ENCODE assay signal across 17 cellular contexts in the genomic region with DNA sequence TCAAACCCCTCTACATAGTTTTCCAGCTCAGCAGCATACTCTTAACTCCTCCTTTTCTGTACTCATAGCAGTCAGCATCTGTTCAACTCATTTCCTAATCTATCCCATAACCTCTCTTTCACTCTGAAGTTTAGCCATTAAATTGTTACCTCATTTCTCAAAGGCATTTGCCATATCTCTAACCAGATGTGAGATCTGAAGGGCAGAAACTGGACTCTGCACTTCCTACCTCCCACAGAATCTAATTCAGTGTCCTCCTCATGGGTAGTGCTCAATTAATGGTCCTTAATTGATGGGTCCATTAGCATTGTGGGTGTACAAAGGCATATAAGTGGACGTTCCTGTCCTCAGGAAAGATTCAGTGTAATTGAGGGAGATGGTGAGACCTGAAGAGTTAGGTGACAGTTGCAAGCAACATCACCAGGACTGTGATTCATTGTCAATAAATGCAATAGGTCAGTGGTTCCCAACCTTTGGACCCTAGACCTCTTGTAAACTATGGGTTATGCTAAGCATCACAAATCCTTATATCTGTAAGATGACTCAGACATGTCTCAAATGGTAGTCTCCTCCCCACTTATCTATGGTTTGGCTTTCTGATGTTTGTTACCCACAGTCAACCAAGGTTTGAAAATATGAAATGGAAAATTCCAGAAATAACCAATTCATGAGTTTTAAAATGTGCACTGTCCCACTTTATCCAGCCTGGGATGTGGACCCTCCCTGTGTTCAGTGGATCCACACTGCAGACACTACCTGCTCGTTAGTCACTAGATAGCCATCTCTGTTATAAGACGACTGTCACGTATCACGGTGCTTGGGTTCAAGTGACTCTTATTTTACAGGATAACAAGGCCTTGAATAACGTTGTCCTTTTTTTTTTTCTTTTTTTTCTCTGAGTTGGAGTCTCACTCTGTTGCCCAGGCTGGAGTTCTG. TPM values are rescaled to one million over a fixed set of nuclear protein-coding genes. Genes with fewer than 3 reads are reported as not detected.
DNase-seq lines count a peak whose midpoint lies in the region; ATAC-seq, FAIRE-seq and TF ChIP-seq lines count a peak whose summit lies in the region.
"Had no signal": no experiment of that assay in that cellular context is flagged by ENCODE, and none has a peak within 500 bp of the region (broad histone marks: within the 10 kb centered on the region; RNA-seq: fewer than 3 reads in every experiment).

No MANE protein-coding gene starts in this region.

- H3K9ac ChIP-seq in HUES48 (ENCODE audit: low read depth, low read length) (no peak overlapping the region), astrocyte (ENCODE audit: low read length) (peak overlapping the region; percentile 39), HepG2 (ENCODE audit: insufficient read depth, low read depth, low read length) (no peak overlapping the region)

- no peaks in the 10 kb centered on the region for H3K27me3 ChIP-seq in HUES48 (ENCODE audit: control insufficient read depth, insufficient read depth, low read length)
- no peaks in the 10 kb centered on the region for H3K27me3 ChIP-seq in astrocyte (ENCODE audit: insufficient read depth, low read length)
- no peaks in the 10 kb centered on the region for H3K27me3 ChIP-seq in HepG2 (ENCODE audit: control insufficient read depth in 1 of 2, insufficient read depth in 2 of 2, low read length in 2 of 2)
- H3K27me3 ChIP-seq: esophagus squamous epithelium had no signal

- peak overlapping the region; percentile 35 for H3K27ac Mint-ChIP-seq in astrocyte (ENCODE audit: unreplicated experiment)
- H3K27ac Mint-ChIP-seq: progenitor cell of endocrine pancreas; stimulated activated memory B cell treated with anti-CD40 and anti-IgM and Interleukin-4, amounts not matched to agents 10 μg/mL and 1 μg/mL and 100 μg/mL, for 72 hours had no signal

- no peak for TF ChIP-seq RAD21 in HepG2 (CRISPR knock-in tag; IDR thresholded peaks at IDR 0.05)

- DNase-seq in AG09319 (ENCODE audit: extremely low read depth, low read depth) (peak; percentile 44), astrocyte (ENCODE audit: low read depth) (peak; percentile 84), HepG2 (ENCODE audit: low spot score) (peak; percentile 91), NCI-H2029 treated with DMSO at 0.1 percent for 48 hours (lab: John Stamatoyannopoulos, UW) (no peak), KG1 (lab: John Stamatoyannopoulos, UW) (no peak), NAMALWA (ENCODE audit: low spot score) (no peak), NCI-H2227 (lab: John Stamatoyannopoulos, UW; ENCODE audit: unreplicated experiment) (no peak)
- DNase-seq: activated T-cell treated with anti-CD3 and anti-CD28 coated beads for 4 hours; cortex of kidney; DND-41; esophagus squamous epithelium; NCI-H2081; NK-92 treated with Interleukin-12 subunit alpha and Interleukin-12 subunit beta, amount 100 ng/mL, for 24 hours had no signal

- BruUV-seq in HepG2 (replicated peaks; lab: Mats Ljungman, UMichigan): no TSS peak

- POLR2A ChIA-PET in HepG2 (lab: Yijun Ruan, JAX): no interaction called here

- peak; percentile 34 to 81; a peak in 3 of 4 replicates for TF ChIP-seq EP300 in HepG2 (IDR thresholded peaks at IDR 0.05; ENCODE audit: low read depth in 2 of 2, low read length in 2 of 2)
- TF ChIP-seq EP300 in HepG2 (CRISPR knock-in tag; IDR thresholded peaks at IDR 0.05; ENCODE audit: borderline replicate concordance): 0 out of 2 replicates have a peak, but pooled peaks have one; percentile 32

- H3K4me1 ChIP-seq in HUES48 (ENCODE audit: control insufficient read depth, insufficient read depth, low read length) (no peaks in the 10 kb centered on the region), astrocyte (ENCODE audit: insufficient read depth, low read length) (peaks cover 43% of the 10 kb centered on the region), HepG2 (ENCODE audit: insufficient read depth, low read length) (peaks cover 52% of the 10 kb centered on the region)

- intact Hi-C loops in HepG2 (cut with micrococcal nuclease; ENCODE audit: unreplicated experiment): loop anchor here (5.0 kb wide), 1 partner anchor 636 kb away; no protein-coding TSS in a partner anchor

- CTCF ChIA-PET in HepG2 (lab: Yijun Ruan, JAX; ENCODE audit: low intra/inter-chr PET ratio, low total read pairs): no interaction called here

- no peaks in the 10 kb centered on the region for H3K27me3 Mint-ChIP-seq in astrocyte (ENCODE audit: low read depth, unreplicated experiment)

- 5% methylated on average over 6 of the region's 6 CpGs for WGBS in HepG2 (ENCODE audit: low lambda C conversion rate)

- H3K27ac ChIP-seq in HUES48 (ENCODE audit: low read depth, low read length) (peak overlapping the region; percentile 56), astrocyte (ENCODE audit: low read depth, low read length) (peak overlapping the region; percentile 84), HepG2 (ENCODE audit: extremely low read length, insufficient read depth, low read length) (peak overlapping the region; percentile 40)
- H3K27ac ChIP-seq: esophagus squamous epithelium had no signal

- H4K20me1 ChIP-seq in astrocyte (ENCODE audit: insufficient read depth, low read length) (no peaks in the 10 kb centered on the region), HepG2 (ENCODE audit: insufficient read depth, low read length) (no peaks in the 10 kb centered on the region)

- TF ChIP-seq CTCF in AG09319 (IDR thresholded peaks at IDR 0.05; ENCODE audit: low read depth, low read length) (no peak), astrocyte (IDR thresholded peaks at IDR 0.05; ENCODE audit: insufficient read depth, low read depth, low read length) (no peak), HepG2 (CRISPR knock-in tag; IDR thresholded peaks at IDR 0.05) (no peak)

- TF ChIP-seq POLR2A in HepG2 (IDR thresholded peaks at IDR 0.05; ENCODE audit: insufficient read depth in 1 of 2, low read depth in 2 of 2, low read length in 2 of 2): no peak

- no peaks in the 10 kb centered on the region for H3K9me3 Mint-ChIP-seq in astrocyte (ENCODE audit: unreplicated experiment)
- H3K9me3 Mint-ChIP-seq: stimulated activated memory B cell treated with anti-CD40 and anti-IgM and Interleukin-4, amounts not matched to agents 10 μg/mL and 1 μg/mL and 100 μg/mL, for 72 hours had no signal

- ATAC-seq in HepG2: peak; percentile 79
- ATAC-seq: stimulated activated memory B cell treated with anti-CD40 and anti-IgM and Interleukin-4, amounts not matched to agents 10 μg/mL and 1 μg/mL and 100 μg/mL, for 72 hours had no signal

- H3K9me3 ChIP-seq in HUES48 (ENCODE audit: control insufficient read depth, insufficient read depth, low read length) (no peaks in the 10 kb centered on the region), astrocyte (ENCODE audit: insufficient read depth, low read depth, low read length) (no peaks in the 10 kb centered on the region), HepG2 (ENCODE audit: low read length) (no peaks in the 10 kb centered on the region)
- H3K9me3 ChIP-seq: esophagus squamous epithelium had no signal

- no peaks in the 10 kb centered on the region for H3K36me3 ChIP-seq in HUES48 (ENCODE audit: control insufficient read depth, insufficient read depth, low read length)
- H3K36me3 ChIP-seq in astrocyte (ENCODE audit: insufficient read depth, low read length): no peaks in the 10 kb centered on the region
- no peaks in the 10 kb centered on the region for H3K36me3 ChIP-seq in HepG2 (replicated peaks in 1 of 2; ENCODE audit: control insufficient read depth in 1 of 2, insufficient read depth in 2 of 2, low read length in 2 of 2)
- H3K36me3 ChIP-seq: esophagus squamous epithelium had no signal

- H3K4me3 Mint-ChIP-seq in astrocyte (ENCODE audit: unreplicated experiment): no peak overlapping the region
- H3K4me3 Mint-ChIP-seq: stimulated activated memory B cell treated with anti-CD40 and anti-IgM and Interleukin-4, amounts not matched to agents 10 μg/mL and 1 μg/mL and 100 μg/mL, for 72 hours had no signal

- FAIRE-seq in astrocyte (lab: Jason Lieb, UNC): peak; percentile 94
- no peak for FAIRE-seq in HepG2 (lab: Jason Lieb, UNC)
- FAIRE-seq: islet of Langerhans had no signal

- in situ Hi-C loops in HepG2 (cut with HindIII; ENCODE audit: extremely low pct_ligation_motif_present, low pct_unique_long_range_greater_than_20kb): no loop called here

- no peaks in the 10 kb centered on the region for H3K36me3 Mint-ChIP-seq in astrocyte (ENCODE audit: low read depth, unreplicated experiment)
- H3K36me3 Mint-ChIP-seq: stimulated activated memory B cell treated with anti-CD40 and anti-IgM and Interleukin-4, amounts not matched to agents 10 μg/mL and 1 μg/mL and 100 μg/mL, for 72 hours had no signal

- no peak overlapping the region for H2AFZ ChIP-seq in astrocyte (ENCODE audit: low read depth, low read length)
- H2AFZ ChIP-seq in HepG2 (ENCODE audit: low read length): no peak overlapping the region

- no peak overlapping the region for H3K4me3 ChIP-seq in HUES48 (ENCODE audit: low read depth, low read length)
- no peak overlapping the region for H3K4me3 ChIP-seq in astrocyte (ENCODE audit: insufficient read depth, low read depth, low read length)
- H3K4me3 ChIP-seq in HepG2 (replicated peaks in 1 of 3; ENCODE audit: insufficient read depth in 1 of 3, low read depth in 2 of 3, low read length in 3 of 3): peak overlapping the region in 1 of 3 experiments; percentile 3; a peak in 1 of 6 replicates
- H3K4me3 ChIP-seq: esophagus squamous epithelium had no signal

- H3K4me1 Mint-ChIP-seq in astrocyte (ENCODE audit: low read depth, unreplicated experiment): peaks cover 34% of the 10 kb centered on the region
- H3K4me1 Mint-ChIP-seq: stimulated activated memory B cell treated with anti-CD40 and anti-IgM and Interleukin-4, amounts not matched to agents 10 μg/mL and 1 μg/mL and 100 μg/mL, for 72 hours had no signal

- H3K79me2 ChIP-seq in astrocyte (ENCODE audit: insufficient read depth, low read length): no peaks in the 10 kb centered on the region
- H3K79me2 ChIP-seq in HepG2 (ENCODE audit: insufficient read depth, low read length): no peaks in the 10 kb centered on the region

- H3K4me2 ChIP-seq in astrocyte (ENCODE audit: low read length) (peak overlapping the region; percentile 56), HepG2 (ENCODE audit: low read depth, low read length) (peak overlapping the region; percentile 50)

RNA-seq across cellular contexts. Expression of a gene that starts 25.0 kb away (rescaled TPM):
- 168 and 200 TPM in 2 replicates for total RNA-seq in astrocyte
- 17.8 and 22.1 TPM in 2 replicates for total RNA-seq in HepG2 (2016; rRNA removed; fragmentation: Illumina TruSeq; extraction: Trizol)
- 14.4 and 18.1 TPM in 2 replicates for total RNA-seq in HepG2 (2016; cell fraction: cytosol; rRNA removed; fragmentation: Illumina TruSeq; extraction: Trizol; ENCODE audit: low read depth)
- 19.7 and 21.3 TPM in 2 replicates for total RNA-seq in HepG2 (2016; cell fraction: insoluble cytoplasmic fraction; rRNA removed; fragmentation: Illumina TruSeq; extraction: Trizol)
- total RNA-seq in HepG2 (2016; cell fraction: membrane; rRNA removed; fragmentation: Illumina TruSeq; extraction: Trizol): 7.7 and 8.4 TPM in 2 replicates
- 36.5 and 36.9 TPM in 2 replicates for total RNA-seq in HepG2 (2016; cell fraction: nucleus; rRNA removed; fragmentation: Illumina TruSeq; extraction: Trizol)
- 33.5 and 39.2 TPM in 2 replicates for polyA plus RNA-seq in HepG2 (2011; rRNA removed)
- polyA plus RNA-seq in HepG2 (2011; cell fraction: cytosol; rRNA removed): 12.5 and 15.3 TPM in 2 replicates
- polyA plus RNA-seq in HepG2 (2011; cell fraction: nucleus; rRNA removed): 35.7 and 38.2 TPM in 2 replicates
- 27.2 and 36.9 TPM in 2 replicates for polyA plus RNA-seq in HepG2 (2012)
- polyA plus RNA-seq in HepG2 (2016; cell fraction: cytosol; fragmentation: Illumina TruSeq; extraction: Trizol; ENCODE audit: low read depth): 0.66 and 0.80 TPM in 2 replicates
- polyA plus RNA-seq in HepG2 (2016; cell fraction: insoluble cytoplasmic fraction; fragmentation: Illumina TruSeq; extraction: Trizol; ENCODE audit: low read depth): 10.1 and 14.0 TPM in 2 replicates
- polyA plus RNA-seq in HepG2 (2016; cell fraction: membrane; fragmentation: Illumina TruSeq; extraction: Trizol; ENCODE audit: low read depth): 2.0 TPM in 2 replicates
- 40.1 and 43.4 TPM in 2 replicates for polyA plus RNA-seq in HepG2 (2016; cell fraction: nucleus; fragmentation: Illumina TruSeq; extraction: Trizol; ENCODE audit: insufficient read depth, low read depth)
- 60.8 and 71.4 TPM in 2 replicates for polyA minus RNA-seq in HepG2 (2011; rRNA and poly(A)+ RNA removed; ENCODE audit: low replicate concordance)
- polyA minus RNA-seq in HepG2 (2011; cell fraction: cytosol; rRNA and poly(A)+ RNA removed): 20.9 and 27.9 TPM in 2 replicates
- 93.1 and 97.1 TPM in 2 replicates for polyA minus RNA-seq in HepG2 (2011; cell fraction: nucleus; rRNA and poly(A)+ RNA removed)

Comparison
In these comparisons a context has a peak if more than half of its experiments do, and no peak if none do; other contexts are left out.
1. DNase-seq: peak in AG09319 (single experiment), astrocyte (single experiment) and HepG2 (single experiment); none in NCI-H2029 treated with DMSO at 0.1 percent for 48 hours (single experiment), KG1 (single experiment), NAMALWA (single experiment) and NCI-H2227 (single experiment).
2. Peak in every context shown above with its lines, with median percentiles within 50 percentile points of each other: H3K27ac ChIP-seq.